In genomic region chr11:18321622-18321990, GRCh38 we compare ENCODE assay signal across 9 cellular contexts. TPM values are rescaled to one million over a fixed set of nuclear protein-coding genes. Genes with fewer than 3 reads are reported as not detected.
DNase-seq lines count a peak whose midpoint lies in the region; ATAC-seq, FAIRE-seq and TF ChIP-seq lines count a peak whose summit lies in the region.
"Had no signal": no experiment of that assay in that cellular context is flagged by ENCODE, and none has a peak within 500 bp of the region (broad histone marks: within the 10 kb centered on the region; RNA-seq: fewer than 3 reads in every experiment).

No MANE protein-coding gene starts in this region.

- peak overlapping the region; percentile 63 for H3K4me2 ChIP-seq in DOHH2 (ENCODE audit: low read length)

- H3K27ac ChIP-seq in DOHH2 (ENCODE audit: low read depth, low read length), result peak overlapping the region; percentile 74

- POLR2A ChIA-PET in naive thymus-derived CD8-positive, alpha-beta T cell (lab: Charles Lee), result interaction anchor here (0.6 to 4.0 kb wide), 15 partner anchors 11 to 315 kb away, joined by 3 to 88 read pairs (median 5); partner anchors contain the start of genes LDHA, SERGEF, SPTY2D1 and TSG101

- no peaks in the 10 kb centered on the region for H3F3A ChIP-seq in DOHH2 (ENCODE audit: control insufficient read depth, insufficient read depth)

- no peaks in the 10 kb centered on the region for H3K9me3 Mint-ChIP-seq in dendritic cell treated with granulocyte-macrophage colony-stimulating factor and Interleukin-4, amounts not matched to agents 40 ng/mL and 50 ng/mL, for 4 days
- H3K9me3 Mint-ChIP-seq in naive thymus-derived CD8-positive, alpha-beta T cell, result no peaks in the 10 kb centered on the region

- ATAC-seq in GM21737 (IDR thresholded peaks at IDR 0.05; ENCODE audit: unreplicated experiment) (peak; percentile 2), HG02588 (IDR thresholded peaks at IDR 0.05; ENCODE audit: unreplicated experiment) (no peak)
- peak in 1 of 2 donors; percentile 8 for ATAC-seq in naive thymus-derived CD8-positive, alpha-beta T cell

- H3K9me2 ChIP-seq in DOHH2 (replicated peaks; ENCODE audit: control insufficient read depth, low read length), result no peaks in the 10 kb centered on the region

- peaks cover 5% of the 10 kb centered on the region for H4K20me1 ChIP-seq in DOHH2 (ENCODE audit: control insufficient read depth, insufficient read depth, low read depth, low read length)

- H3K4me3 Mint-ChIP-seq in dendritic cell treated with granulocyte-macrophage colony-stimulating factor and Interleukin-4, amounts not matched to agents 40 ng/mL and 50 ng/mL, for 4 days, result peak overlapping the region; percentile 92
- H3K4me3 Mint-ChIP-seq in naive thymus-derived CD8-positive, alpha-beta T cell, result peak overlapping the region; percentile 93 to 100 (median 99)

- peaks cover 69% of the 10 kb centered on the region for H3K4me1 Mint-ChIP-seq in dendritic cell treated with granulocyte-macrophage colony-stimulating factor and Interleukin-4, amounts not matched to agents 40 ng/mL and 50 ng/mL, for 4 days (ENCODE audit: low read depth)
- peaks cover 37 to 84% (median 77%) of the 10 kb centered on the region in 4 donors for H3K4me1 Mint-ChIP-seq in naive thymus-derived CD8-positive, alpha-beta T cell

- no peaks in the 10 kb centered on the region for H3K27me3 Mint-ChIP-seq in dendritic cell treated with granulocyte-macrophage colony-stimulating factor and Interleukin-4, amounts not matched to agents 40 ng/mL and 50 ng/mL, for 4 days
- H3K27me3 Mint-ChIP-seq in naive thymus-derived CD8-positive, alpha-beta T cell, result no peaks in the 10 kb centered on the region

- FAIRE-seq in frontal cortex (lab: Jason Lieb, UNC), result no peak
- FAIRE-seq: TTC549 had no signal

- peaks cover 93% of the 10 kb centered on the region for H3K79me2 ChIP-seq in DOHH2 (ENCODE audit: control insufficient read depth, low read length)

- peaks cover 90% of the 10 kb centered on the region for H3K36me3 Mint-ChIP-seq in dendritic cell treated with granulocyte-macrophage colony-stimulating factor and Interleukin-4, amounts not matched to agents 40 ng/mL and 50 ng/mL, for 4 days (ENCODE audit: low read depth)
- peaks cover 0 to 30% (median 5%) of the 10 kb centered on the region in 3 donors for H3K36me3 Mint-ChIP-seq in naive thymus-derived CD8-positive, alpha-beta T cell

- no peaks in the 10 kb centered on the region for H3K9me3 ChIP-seq in DOHH2 (ENCODE audit: control insufficient read depth, insufficient read depth, low read length)

- H3K4me1 ChIP-seq in DOHH2 (ENCODE audit: control insufficient read depth, low read length), result peaks cover 52% of the 10 kb centered on the region

- no peaks in the 10 kb centered on the region for H3K27me3 ChIP-seq in DOHH2 (ENCODE audit: control insufficient read depth, low read length)

- peak overlapping the region; percentile 86 for H3K4me3 ChIP-seq in DOHH2 (ENCODE audit: low read length)

- intact Hi-C loops in dendritic cell treated with granulocyte-macrophage colony-stimulating factor and Interleukin-4, amounts not matched to agents 40 ng/mL and 50 ng/mL, for 4 days (cut with micrococcal nuclease), result loop anchor here (1.0 to 5.0 kb wide), 4 partner anchors 8 to 311 kb away; partner anchors contain the start of gene SPTY2D1

- DNase-seq in NOMO-1 treated with DMSO at 0.1 percent for 48 hours (lab: John Stamatoyannopoulos, UW; ENCODE audit: unreplicated experiment) (peak; percentile 67), frontal cortex (ENCODE audit: low spot score in 2 of 2) (no peak), NCI-H1436 treated with DMSO at 0.1 percent for 48 hours (lab: John Stamatoyannopoulos, UW) (no peak)
- no peak for DNase-seq in naive thymus-derived CD8-positive, alpha-beta T cell

- no peak for TF ChIP-seq CTCF in DOHH2 (IDR thresholded peaks at IDR 0.05; ENCODE audit: low read depth, low read length, poor library complexity, severe bottlenecking)

- peaks cover 59% of the 10 kb centered on the region for H3K36me3 ChIP-seq in DOHH2 (ENCODE audit: control insufficient read depth, low read length)

- H3K27ac Mint-ChIP-seq in dendritic cell treated with granulocyte-macrophage colony-stimulating factor and Interleukin-4, amounts not matched to agents 40 ng/mL and 50 ng/mL, for 4 days, result peak overlapping the region; percentile 98
- peak overlapping the region; percentile 98 to 100 (median 100) for H3K27ac Mint-ChIP-seq in naive thymus-derived CD8-positive, alpha-beta T cell

RNA-seq across cellular contexts. Expression of gene HPS5, which starts 0.3 kb away (rescaled TPM):
- total RNA-seq in naive thymus-derived CD8-positive, alpha-beta T cell, result 10 to 100 TPM; 20.0 to 20.3 TPM
- 10 to 100 TPM; 11.6 to 12.2 (median 11.7) TPM for polyA plus RNA-seq in naive thymus-derived CD8-positive, alpha-beta T cell
- total RNA-seq in frontal cortex, result 191 TPM

RNA-seq across cellular contexts. Expression of gene GTF2H1, which starts 0.8 kb away (rescaled TPM):
- 10 to 100 TPM; 40.8 to 48.6 TPM for total RNA-seq in naive thymus-derived CD8-positive, alpha-beta T cell
- 10 to 100 TPM; 29.0 to 34.3 (median 29.0) TPM for polyA plus RNA-seq in naive thymus-derived CD8-positive, alpha-beta T cell
- total RNA-seq in frontal cortex, result 69.7 TPM

RNA-seq across cellular contexts. Expression of gene SAA1, which starts 55.5 kb away (rescaled TPM):
- total RNA-seq in naive thymus-derived CD8-positive, alpha-beta T cell, result not detected
- polyA plus RNA-seq in naive thymus-derived CD8-positive, alpha-beta T cell, result not detected
- total RNA-seq in frontal cortex, result not detected
